ENCODE assay signal across 15 cellular contexts in the genomic region with DNA sequence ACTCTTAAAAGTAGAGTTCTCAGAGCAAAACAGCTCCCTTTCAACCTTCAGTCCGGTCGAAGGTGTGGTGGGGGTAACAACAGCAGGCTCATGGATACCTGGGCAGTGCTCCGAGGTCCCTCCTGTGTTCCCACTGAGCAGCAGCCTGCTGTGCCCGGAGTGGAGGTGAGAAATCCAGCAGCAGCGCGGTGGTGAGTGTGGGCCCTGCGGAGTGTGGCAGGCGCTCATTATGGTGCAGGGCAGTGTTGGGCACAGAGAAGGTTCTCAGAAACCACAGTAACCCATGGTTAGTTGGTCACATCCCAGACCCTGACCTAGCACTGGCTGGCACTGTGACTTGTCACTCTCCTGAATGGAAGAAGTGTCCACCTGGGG. TPM values are rescaled to one million over a fixed set of nuclear protein-coding genes. Genes with fewer than 3 reads are reported as not detected.
DNase-seq lines count a peak whose midpoint lies in the region; ATAC-seq and TF ChIP-seq lines count a peak whose summit lies in the region.
"Had no signal": no experiment of that assay in that cellular context is flagged by ENCODE, and none has a peak within 500 bp of the region (broad histone marks: within the 10 kb centered on the region; RNA-seq: fewer than 3 reads in every experiment).

No MANE protein-coding gene starts in this region.

- WGBS in IMR-90 (ENCODE audit: extremely low coverage in 2 of 2, insufficient read length in 1 of 2), 2 experiments, result 96% methylated on average over 6 of the region's 8 CpGs; no CpG with 5 or more reads in 1 of the 2 experiments

- H3K9me3 ChIP-seq in IMR-90 (ENCODE audit: control insufficient read depth, insufficient read depth, low read length) (no peaks in the 10 kb centered on the region), gastrocnemius medialis (no peaks in the 10 kb centered on the region)
- H3K9me3 ChIP-seq: ovary, tibial artery had no signal

- POLR2A ChIA-PET in IMR-90 (lab: Charles Lee; ENCODE audit: unreplicated experiment), result no interaction called here

- H3K4me1 ChIP-seq in IMR-90 (ENCODE audit: control insufficient read depth, insufficient read depth, low read length), result peaks cover 31% of the 10 kb centered on the region
- H3K4me1 ChIP-seq in gastrocnemius medialis, result peaks cover 56 to 63% of the 10 kb centered on the region in 2 donors

- no peak overlapping the region for H3K4me3 ChIP-seq in IMR-90 (ENCODE audit: insufficient read depth, low read depth, low read length)
- H3K4me3 ChIP-seq in gastrocnemius medialis, result no peak overlapping the region
- H3K4me3 ChIP-seq: ovary, tibial artery had no signal

- CTCF ChIA-PET in IMR-90 (lab: Yijun Ruan, JAX), result interaction anchor here (0.6 kb wide), 1 partner anchor 27 kb away, joined by 4 read pairs; no protein-coding TSS in a partner anchor

- H4K91ac ChIP-seq in IMR-90 (ENCODE audit: insufficient read depth, low read depth, low read length), result no peak overlapping the region

- H3K4me3 Mint-ChIP-seq in activated T-cell treated with anti-CD3 and anti-CD28 coated beads, Interleukin-2, amount 50 U/mL, for 72 hours, result peak overlapping the region in 1 of 2 donors; percentile 12
- no peak overlapping the region for H3K4me3 Mint-ChIP-seq in effector memory CD8-positive, alpha-beta T cell
- H3K4me3 Mint-ChIP-seq: dendritic cell treated with granulocyte-macrophage colony-stimulating factor and Interleukin-4, amounts not matched to agents 40 ng/mL and 50 ng/mL, for 4 days had no signal

- TF ChIP-seq POLR2A in IMR-90 (IDR thresholded peaks at IDR 0.05; ENCODE audit: low read depth, low read length) (no peak), gastrocnemius medialis (IDR thresholded peaks at IDR 0.05) (no peak)

- TF ChIP-seq RAD21 in IMR-90 (IDR thresholded peaks at IDR 0.05; ENCODE audit: low read length), result no peak

- no peaks in the 10 kb centered on the region for H3K27me3 Mint-ChIP-seq in activated T-cell treated with anti-CD3 and anti-CD28 coated beads, Interleukin-2, amount 50 U/mL, for 72 hours (ENCODE audit: low read depth)
- no peaks in the 10 kb centered on the region for H3K27me3 Mint-ChIP-seq in effector memory CD8-positive, alpha-beta T cell
- H3K27me3 Mint-ChIP-seq: dendritic cell treated with granulocyte-macrophage colony-stimulating factor and Interleukin-4, amounts not matched to agents 40 ng/mL and 50 ng/mL, for 4 days had no signal

- ATAC-seq in activated T-cell treated with anti-CD3 and anti-CD28 coated beads, Interleukin-2, amount 50 U/mL, for 72 hours (replicated peaks in 1 of 2), result no peak
- no peak for ATAC-seq in IMR-90 (ENCODE audit: low read depth)
- ATAC-seq in effector memory CD8-positive, alpha-beta T cell (replicated peaks), result no peak
- ATAC-seq in gastrocnemius medialis, result no peak
- no peak for ATAC-seq in GM21515 (IDR thresholded peaks at IDR 0.05; ENCODE audit: unreplicated experiment)
- ATAC-seq: Right ventricle myocardium inferior had no signal

- H4K5ac ChIP-seq in IMR-90 (ENCODE audit: low read depth, low read length), result 0 out of 2 replicates have a peak overlapping the region, but pooled peaks have one; percentile 4

- no peak overlapping the region for H3K14ac ChIP-seq in IMR-90 (replicated peaks; ENCODE audit: low read depth, low read length)

- no peak overlapping the region for H3K18ac ChIP-seq in IMR-90 (ENCODE audit: low read depth, low read length)

- H2AK5ac ChIP-seq in IMR-90 (ENCODE audit: low read depth, low read length), result 0 out of 2 replicates have a peak overlapping the region, but pooled peaks have one; percentile 2

- peak overlapping the region; percentile 25 for H3K27ac Mint-ChIP-seq in activated T-cell treated with anti-CD3 and anti-CD28 coated beads, Interleukin-2, amount 50 U/mL, for 72 hours
- peak overlapping the region; percentile 25 to 97 for H3K27ac Mint-ChIP-seq in effector memory CD8-positive, alpha-beta T cell
- H3K27ac Mint-ChIP-seq: dendritic cell treated with granulocyte-macrophage colony-stimulating factor and Interleukin-4, amounts not matched to agents 40 ng/mL and 50 ng/mL, for 4 days had no signal

- H3K27ac ChIP-seq in IMR-90 (ENCODE audit: insufficient read depth, low read length) (no peak overlapping the region), gastrocnemius medialis (peak overlapping the region; percentile 1 to 99 (median 49))
- H3K27ac ChIP-seq: ovary, tibial artery had no signal

- H3K56ac ChIP-seq in IMR-90 (ENCODE audit: extremely low read depth, insufficient read depth, low read length), result no peak overlapping the region

- no peak overlapping the region for H2BK5ac ChIP-seq in IMR-90 (ENCODE audit: low read depth, low read length, poor library complexity, severe bottlenecking)

- intact Hi-C loops in IMR-90 (cut with micrococcal nuclease), result no loop called here
- intact Hi-C loops in gastrocnemius medialis (cut with DNase I; ENCODE audit: low total_unique reads), result no loop called here

- H3K36me3 ChIP-seq in IMR-90 (ENCODE audit: control insufficient read depth, insufficient read depth, low read length) (peaks cover 46% of the 10 kb centered on the region), gastrocnemius medialis (peaks cover 0 to 21% of the 10 kb centered on the region in 2 donors)
- H3K36me3 ChIP-seq: ovary had no signal

- no TSS peak for BruUV-seq in IMR-90 (replicated peaks; lab: Mats Ljungman, UMichigan)

- H3K23ac ChIP-seq in IMR-90 (ENCODE audit: low read depth, low read length), result no peak overlapping the region

- no peak overlapping the region for H3K9ac ChIP-seq in IMR-90 (ENCODE audit: low read depth, low read length)

- peaks cover 53% of the 10 kb centered on the region for H3K4me1 Mint-ChIP-seq in activated T-cell treated with anti-CD3 and anti-CD28 coated beads, Interleukin-2, amount 50 U/mL, for 72 hours (ENCODE audit: low read depth)
- H3K4me1 Mint-ChIP-seq in effector memory CD8-positive, alpha-beta T cell (ENCODE audit: low read depth in 2 of 2), result peaks cover 36 to 38% of the 10 kb centered on the region in 2 donors

- H3K4me2 ChIP-seq in IMR-90 (ENCODE audit: low read depth, low read length), result no peak overlapping the region

- H3K36me3 Mint-ChIP-seq in activated T-cell treated with anti-CD3 and anti-CD28 coated beads, Interleukin-2, amount 50 U/mL, for 72 hours (ENCODE audit: insufficient read depth in 2 of 2), result peaks cover 14 to 16% of the 10 kb centered on the region in 2 donors
- peaks cover 90% of the 10 kb centered on the region for H3K36me3 Mint-ChIP-seq in effector memory CD8-positive, alpha-beta T cell (ENCODE audit: insufficient read depth)

- peaks cover 11% of the 10 kb centered on the region; the same call in 1 of the 2 replicates for H3K9me1 ChIP-seq in IMR-90 (ENCODE audit: insufficient read depth, low read length)

- no peak overlapping the region for H2AFZ ChIP-seq in IMR-90 (replicated peaks; ENCODE audit: low read length, poor library complexity)

- peaks cover 52% of the 10 kb centered on the region for H4K20me1 ChIP-seq in IMR-90 (ENCODE audit: insufficient read depth, low read length)

- dilution Hi-C loops in IMR-90 (cut with HindIII; ENCODE audit: low sequenced_read_pairs, unreplicated experiment), result no loop called here

- H3K27me3 ChIP-seq in IMR-90 (ENCODE audit: control insufficient read depth, insufficient read depth, low read length) (no peaks in the 10 kb centered on the region), gastrocnemius medialis (no peaks in the 10 kb centered on the region)
- H3K27me3 ChIP-seq: ovary, tibial artery had no signal

- H2AK9ac ChIP-seq in IMR-90 (replicated peaks; ENCODE audit: low read depth, low read length, poor library complexity), result peak overlapping the region; percentile 55

- DNase-seq in activated T-cell treated with anti-CD3 and anti-CD28 coated beads, Interleukin-2, amount 50 U/mL, for 72 hours, result no peak
- DNase-seq in activated T-cell treated with anti-CD3 and anti-CD28 coated beads, Interleukin-2, amount 50 U/mL, for 1 hour, result no peak
- DNase-seq in IMR-90, result no peak
- DNase-seq in effector memory CD8-positive, alpha-beta T cell, result no peak
- no peak for DNase-seq in gastrocnemius medialis
- no peak for DNase-seq in NAMALWA (ENCODE audit: low spot score)
- DNase-seq in OCI-M2 (lab: John Stamatoyannopoulos, UW; ENCODE audit: unreplicated experiment), result no peak
- DNase-seq: NCI-H524 treated with DMSO at 0.1 percent for 48 hours, tibial artery had no signal

- H4K8ac ChIP-seq in IMR-90 (ENCODE audit: low read depth in 2 of 2, low read length in 2 of 2), result no peak overlapping the region

- no peaks in the 10 kb centered on the region for H3K9me3 Mint-ChIP-seq in activated T-cell treated with anti-CD3 and anti-CD28 coated beads, Interleukin-2, amount 50 U/mL, for 72 hours
- H3K9me3 Mint-ChIP-seq in effector memory CD8-positive, alpha-beta T cell, result no peaks in the 10 kb centered on the region
- H3K9me3 Mint-ChIP-seq: dendritic cell treated with granulocyte-macrophage colony-stimulating factor and Interleukin-4, amounts not matched to agents 40 ng/mL and 50 ng/mL, for 4 days had no signal

- no peak overlapping the region for H2BK15ac ChIP-seq in IMR-90 (ENCODE audit: low read depth, low read length)

- no peak overlapping the region for H2BK120ac ChIP-seq in IMR-90 (ENCODE audit: low read depth, low read length)

- no peak for TF ChIP-seq CTCF in IMR-90 (conservative IDR thresholded peaks at IDR 0.05; ENCODE audit: low read depth, low read length)
- no peak for TF ChIP-seq CTCF in gastrocnemius medialis (IDR thresholded peaks at IDR 0.05 in 4 of 5, conservative IDR thresholded peaks at IDR 0.05 in 1 of 5)

- no peak overlapping the region for H2BK20ac ChIP-seq in IMR-90 (ENCODE audit: low read depth, low read length)

- H3K79me1 ChIP-seq in IMR-90 (ENCODE audit: low read depth in 1 of 2, low read length in 2 of 2), result peaks cover 22 to 79% of the 10 kb centered on the region in 2 experiments; a peak in 3 of 4 replicates

- no peak overlapping the region for H3K4ac ChIP-seq in IMR-90 (ENCODE audit: low read depth, low read length)

- in situ Hi-C loops in IMR-90 (cut with MboI; ENCODE audit: low sequenced_read_pairs) (no loop called here), gastrocnemius medialis (cut with MboI; ENCODE audit: low sequenced_read_pairs in 4 of 4) (no loop called here)

RNA-seq across cellular contexts. Expression of gene P4HB, which starts 5.0 kb away (rescaled TPM):
- 100 to 1,000 TPM; 430 to 436 TPM for total RNA-seq in activated T-cell treated with anti-CD3 and anti-CD28 coated beads, Interleukin-2, amount 50 U/mL, for 72 hours
- total RNA-seq in IMR-90 (2012; rRNA removed) (917 and 932 TPM in 2 replicates), gastrocnemius medialis (100 to 1,000 TPM; 497 to 717 (median 621) TPM)
- polyA plus RNA-seq in IMR-90 (2012; rRNA removed), result 530 and 599 TPM in 2 replicates
- polyA plus RNA-seq in IMR-90 (2012; cell fraction: cytosol; rRNA removed), result 309 and 642 TPM in 2 replicates
- 287 and 329 TPM in 2 replicates for polyA plus RNA-seq in IMR-90 (2012; cell fraction: nucleus; rRNA removed; ENCODE audit: low replicate concordance)

RNA-seq across cellular contexts. Expression of gene ARHGDIA, which starts 5.8 kb away (rescaled TPM):
- 100 to 1,000 TPM; 369 to 410 TPM for total RNA-seq in activated T-cell treated with anti-CD3 and anti-CD28 coated beads, Interleukin-2, amount 50 U/mL, for 72 hours
- total RNA-seq in IMR-90 (2012; rRNA removed) (62.7 and 77.2 TPM in 2 replicates), gastrocnemius medialis (100 to 1,000 TPM in 1 of 4 donors, 10 to 100 TPM in 3; 52.1 to 122 (median 64.4) TPM)
- 324 and 362 TPM in 2 replicates for polyA plus RNA-seq in IMR-90 (2012; rRNA removed)
- 214 and 386 TPM in 2 replicates for polyA plus RNA-seq in IMR-90 (2012; cell fraction: cytosol; rRNA removed)
- 425 and 839 TPM in 2 replicates for polyA plus RNA-seq in IMR-90 (2012; cell fraction: nucleus; rRNA removed; ENCODE audit: low replicate concordance)

RNA-seq across cellular contexts. Expression of gene ALYREF, which starts 26.0 kb away (rescaled TPM):
- 100 to 1,000 TPM in 1 of 2 donors, 10 to 100 TPM in 1; 95.9 to 122 TPM for total RNA-seq in activated T-cell treated with anti-CD3 and anti-CD28 coated beads, Interleukin-2, amount 50 U/mL, for 72 hours
- 144 and 159 TPM in 2 replicates for total RNA-seq in IMR-90 (2012; rRNA removed)
- polyA plus RNA-seq in IMR-90 (2012; rRNA removed), result 88.6 and 112 TPM in 2 replicates
- 102 and 133 TPM in 2 replicates for polyA plus RNA-seq in IMR-90 (2012; cell fraction: cytosol; rRNA removed)
- 62.2 and 73.2 TPM in 2 replicates for polyA plus RNA-seq in IMR-90 (2012; cell fraction: nucleus; rRNA removed; ENCODE audit: low replicate concordance)
- 10 to 100 TPM; 40.9 to 65.3 (median 50.7) TPM for total RNA-seq in gastrocnemius medialis

RNA-seq across cellular contexts. Expression of gene ANAPC11, which starts 26.2 kb away (rescaled TPM):
- total RNA-seq in activated T-cell treated with anti-CD3 and anti-CD28 coated beads, Interleukin-2, amount 50 U/mL, for 72 hours, result 100 to 1,000 TPM in 1 of 2 donors, 10 to 100 TPM in 1; 78.5 to 106 TPM
- 183 and 242 TPM in 2 replicates for total RNA-seq in IMR-90 (2012; rRNA removed)
- 387 and 508 TPM in 2 replicates for polyA plus RNA-seq in IMR-90 (2012; rRNA removed)
- 1,074 and 1,088 TPM in 2 replicates for polyA plus RNA-seq in IMR-90 (2012; cell fraction: cytosol; rRNA removed)
- 252 and 310 TPM in 2 replicates for polyA plus RNA-seq in IMR-90 (2012; cell fraction: nucleus; rRNA removed; ENCODE audit: low replicate concordance)
- 100 to 1,000 TPM; 173 to 258 (median 197) TPM for total RNA-seq in gastrocnemius medialis

RNA-seq across cellular contexts. Expression of gene PPP1R27, which starts 30.5 kb away (rescaled TPM):
- not detected for total RNA-seq in activated T-cell treated with anti-CD3 and anti-CD28 coated beads, Interleukin-2, amount 50 U/mL, for 72 hours
- total RNA-seq in IMR-90 (2012; rRNA removed) (not detected in 2 replicates), gastrocnemius medialis (100 to 1,000 TPM; 245 to 708 (median 400) TPM)
- 0.20 and 0.21 TPM in 2 replicates for polyA plus RNA-seq in IMR-90 (2012; rRNA removed)
- 0.09 TPM in 1 of 2 replicates, not detected in the other for polyA plus RNA-seq in IMR-90 (2012; cell fraction: cytosol; rRNA removed)
- 0.56 and 0.97 TPM in 2 replicates for polyA plus RNA-seq in IMR-90 (2012; cell fraction: nucleus; rRNA removed; ENCODE audit: low replicate concordance)
- total RNA-seq: M059J, ovary, Right ventricle myocardium inferior had no signal
- polyA plus RNA-seq: AG04450 had no signal
